Comparison of ENCODE assay signal across 8 cellular contexts in the genomic region with DNA sequence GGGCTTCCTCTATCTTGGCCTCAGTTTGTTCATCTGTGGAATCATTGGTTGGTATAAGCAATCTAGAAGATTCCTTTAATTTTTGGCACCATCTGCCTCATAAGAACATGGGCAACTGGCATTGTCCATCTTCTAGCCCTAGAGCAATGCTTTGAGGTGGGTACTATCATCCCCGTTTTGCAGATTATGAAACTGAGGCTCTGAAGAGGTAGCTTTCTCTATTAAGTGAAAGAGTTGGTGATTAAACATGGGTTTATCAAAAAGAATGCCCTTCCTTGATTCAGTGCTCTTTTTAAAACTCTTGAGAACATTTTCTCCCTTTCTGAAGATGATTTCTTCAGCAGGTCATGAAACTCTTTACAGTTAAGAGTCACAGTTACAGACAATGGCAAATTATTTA.
"Had no signal": no experiment of that assay in that cellular context is flagged by ENCODE, and none has a peak within 500 bp of the region (broad histone marks: within the 10 kb centered on the region; RNA-seq: fewer than 3 reads in every experiment).

No MANE protein-coding gene starts in this region.

- FAIRE-seq: G401.6, GM12878, GM12891, GM12892, GM18507, GM19239 had no signal

- ATAC-seq: GM12878 had no signal

- H3K4me3 ChIP-seq: GM12878 had no signal

- DNase-seq: GDM1, GF-D8 had no signal
